ENCODE assay signal across 13 cellular contexts in genomic region chr3:3666664-3667063, GRCh38.
DNase-seq lines count a peak whose midpoint lies in the region; ATAC-seq, FAIRE-seq and TF ChIP-seq lines count a peak whose summit lies in the region.
"Had no signal": no experiment of that assay in that cellular context is flagged by ENCODE, and none has a peak within 500 bp of the region (broad histone marks: within the 10 kb centered on the region; RNA-seq: fewer than 3 reads in every experiment).

No MANE protein-coding gene starts in this region.

- 0 out of 2 replicates have a peak, but pooled peaks cover 3% of the 10 kb centered on the region for H3K9me3 ChIP-seq in BLaER1
- no peaks in the 10 kb centered on the region for H3K9me3 ChIP-seq in MM.1S (replicated peaks; ENCODE audit: insufficient read depth, low read length)
- no peaks in the 10 kb centered on the region for H3K9me3 ChIP-seq in T-helper 17 cell (ENCODE audit: control insufficient read depth, low read length, poor library complexity, severe bottlenecking)
- H3K9me3 ChIP-seq in neuronal stem cell (replicated peaks in 1 of 2; ENCODE audit: control insufficient read depth in 2 of 2, insufficient read depth in 1 of 2, low read depth in 1 of 2, low read length in 2 of 2): no peaks in the 10 kb centered on the region

- no peaks in the 10 kb centered on the region for H3K36me3 Mint-ChIP-seq in T-helper 17 cell (ENCODE audit: low read depth)
- H3K36me3 Mint-ChIP-seq: activated CD4-positive, alpha-beta memory T cell treated with anti-CD3 and anti-CD28 coated beads for 36 hours had no signal

- no peak overlapping the region for H2BK5ac ChIP-seq in neuronal stem cell (ENCODE audit: low read length)

- DNase-seq in MM.1S (peak; percentile 23), T-helper 17 cell (no peak), nucleus accumbens (lab: John Stamatoyannopoulos, UW) (no peak), HTR-8/SVneo (ENCODE audit: insufficient read length, low spot score) (no peak), neuronal stem cell (ENCODE audit: low spot score) (no peak)
- DNase-seq: activated CD4-positive, alpha-beta memory T cell treated with anti-CD3 and anti-CD28 coated beads for 36 hours; cerebellar nuclear complex had no signal

- H3K14ac ChIP-seq in neuronal stem cell (ENCODE audit: low read length): no peak overlapping the region

- H4K91ac ChIP-seq in neuronal stem cell (ENCODE audit: low read depth, low read length, poor library complexity): no peak overlapping the region

- H3K23ac ChIP-seq in neuronal stem cell (ENCODE audit: low read depth, low read length, poor library complexity): no peak overlapping the region

- H3K9ac ChIP-seq in BLaER1 (no peak overlapping the region), MM.1S (ENCODE audit: low read length) (no peak overlapping the region), neuronal stem cell (ENCODE audit: low read depth, low read length, poor library complexity) (no peak overlapping the region)

- no peak overlapping the region for H2AFZ ChIP-seq in MM.1S (ENCODE audit: low read length)
- H2AFZ ChIP-seq in neuronal stem cell (ENCODE audit: low read length): no peak overlapping the region

- no peak for TF ChIP-seq CTCF in MM.1S (IDR thresholded peaks at IDR 0.05; ENCODE audit: low read length)

- H3K9me2 ChIP-seq in MM.1S (replicated peaks; ENCODE audit: insufficient read depth, low read length): no peaks in the 10 kb centered on the region

- peaks cover 5% of the 10 kb centered on the region for H3K27me3 Mint-ChIP-seq in T-helper 17 cell
- H3K27me3 Mint-ChIP-seq: activated CD4-positive, alpha-beta memory T cell treated with anti-CD3 and anti-CD28 coated beads for 36 hours had no signal

- H4K20me1 ChIP-seq in BLaER1 (no peaks in the 10 kb centered on the region), MM.1S (ENCODE audit: insufficient read depth, low read length) (no peaks in the 10 kb centered on the region)

- peak overlapping the region; percentile 53 for H3K4me2 ChIP-seq in BLaER1
- H3K4me2 ChIP-seq in MM.1S (ENCODE audit: low read depth, low read length): no peak overlapping the region
- no peak overlapping the region for H3K4me2 ChIP-seq in neuronal stem cell (ENCODE audit: insufficient read depth, low read length, poor library complexity, severe bottlenecking)

- no peaks in the 10 kb centered on the region for H3K79me1 ChIP-seq in neuronal stem cell (ENCODE audit: low read depth, low read length)

- no peaks in the 10 kb centered on the region for H3K36me3 ChIP-seq in BLaER1
- no peaks in the 10 kb centered on the region for H3K36me3 ChIP-seq in MM.1S (replicated peaks; ENCODE audit: insufficient read depth, low read length)
- no peaks in the 10 kb centered on the region for H3K36me3 ChIP-seq in neuronal stem cell (replicated peaks in 1 of 2; ENCODE audit: control insufficient read depth in 2 of 2, insufficient read depth in 2 of 2, low read length in 2 of 2)
- H3K36me3 ChIP-seq: heart right ventricle had no signal

- ATAC-seq in GM19324 (IDR thresholded peaks at IDR 0.05; ENCODE audit: low FRiP score, unreplicated experiment) (peak; percentile 90), HG02870 (IDR thresholded peaks at IDR 0.05; ENCODE audit: unreplicated experiment) (peak; percentile 98), T-helper 17 cell (no peak)

- H3K4me1 ChIP-seq in BLaER1 (peaks cover 13% of the 10 kb centered on the region), MM.1S (ENCODE audit: low read length) (no peaks in the 10 kb centered on the region), neuronal stem cell (ENCODE audit: control insufficient read depth in 2 of 2, insufficient read depth in 1 of 2, low read depth in 1 of 2, low read length in 2 of 2) (no peaks in the 10 kb centered on the region)

- no CpG with 5 or more reads among the region's 3 CpGs for WGBS in neuronal stem cell (ENCODE audit: extremely low coverage in 2 of 2, insufficient read length in 2 of 2, insufficient replicate concordance in 1 of 2), 2 donors

- H2BK12ac ChIP-seq in neuronal stem cell (ENCODE audit: low read length): no peak overlapping the region

- no peak overlapping the region for H2AK5ac ChIP-seq in neuronal stem cell (ENCODE audit: low read depth, low read length)

- no peaks in the 10 kb centered on the region for H3K4me1 Mint-ChIP-seq in T-helper 17 cell
- H3K4me1 Mint-ChIP-seq: neural crest cell had no signal

- H3F3A ChIP-seq in MM.1S (ENCODE audit: insufficient read depth, low read length): no peaks in the 10 kb centered on the region

- H2BK15ac ChIP-seq in neuronal stem cell (ENCODE audit: low read length): no peak overlapping the region

- H3K4me3 Mint-ChIP-seq in T-helper 17 cell: no peak overlapping the region
- H3K4me3 Mint-ChIP-seq: activated CD4-positive, alpha-beta memory T cell treated with anti-CD3 and anti-CD28 coated beads for 36 hours; neural crest cell had no signal

- H3K27me3 ChIP-seq in BLaER1: no peaks in the 10 kb centered on the region
- H3K27me3 ChIP-seq in MM.1S (replicated peaks; ENCODE audit: insufficient read depth, low read length): no peaks in the 10 kb centered on the region
- H3K27me3 ChIP-seq in neuronal stem cell (ENCODE audit: control insufficient read depth in 3 of 3, insufficient read depth in 3 of 3, low read depth in 1 of 3, low read length in 3 of 3): no peaks in the 10 kb centered on the region

- no peak overlapping the region for H4K8ac ChIP-seq in neuronal stem cell (ENCODE audit: low read depth, low read length)

- no peak overlapping the region for H3K27ac ChIP-seq in BLaER1
- no peak overlapping the region for H3K27ac ChIP-seq in MM.1S (ENCODE audit: low read length)
- no peak overlapping the region for H3K27ac ChIP-seq in neuronal stem cell (replicated peaks; ENCODE audit: low read length)
- H3K27ac ChIP-seq: heart right ventricle, RWPE1 had no signal

- H3K4me3 ChIP-seq in BLaER1: no peak overlapping the region
- no peak overlapping the region for H3K4me3 ChIP-seq in MM.1S (ENCODE audit: low read length)
- no peak overlapping the region for H3K4me3 ChIP-seq in neuronal stem cell (ENCODE audit: low read length in 2 of 2)
- H3K4me3 ChIP-seq: heart right ventricle had no signal

- no peak for FAIRE-seq in HTR-8/SVneo (lab: Jason Lieb, UNC)

- H2BK120ac ChIP-seq in neuronal stem cell (ENCODE audit: low read depth, low read length): no peak overlapping the region

- no peak overlapping the region for H3K18ac ChIP-seq in neuronal stem cell (ENCODE audit: low read length)

- no peak overlapping the region for H3K27ac Mint-ChIP-seq in T-helper 17 cell
- H3K27ac Mint-ChIP-seq: activated CD4-positive, alpha-beta memory T cell treated with anti-CD3 and anti-CD28 coated beads for 36 hours had no signal

- no peak overlapping the region for H3K4ac ChIP-seq in neuronal stem cell (ENCODE audit: low read length)

- H3K79me2 ChIP-seq in MM.1S (ENCODE audit: low read length): no peaks in the 10 kb centered on the region
